ENCODE assay signal across 8 cellular contexts in genomic region chr15:41827880-41828746, GRCh38. TPM values are rescaled to one million over a fixed set of nuclear protein-coding genes. Genes with fewer than 3 reads are reported as not detected.
A peak's percentile ranks its signal among the peaks of the same experiment; 100 is the strongest.
DNase-seq lines count a peak whose midpoint lies in the region; ATAC-seq and TF ChIP-seq lines count a peak whose summit lies in the region.

JMJD7 (plus strand) TSS chr15:41828092; CDS start chr15:41828125, 33 bp downstream.

- no peak for TF ChIP-seq CTCF in mesothelial cell of epicardium (IDR thresholded peaks at IDR 0.05; ENCODE audit: unreplicated experiment)

- peak within 1 kb of the TSS; percentile 81 for H3K4me3 Mint-ChIP-seq in mesothelial cell of epicardium

- H3K27ac ChIP-seq in BLaER1 treated with 17β-estradiol and CSF1 and Interleukin-3, amounts not matched to agents 10 nM and 100 nM = peak within 1 kb of the TSS; percentile 37 to 82 (median 76); a peak in 21 of 22 replicates

- peak within 1 kb of the TSS; percentile 74 to 88 (median 84) for H3K9ac ChIP-seq in BLaER1 treated with 17β-estradiol and CSF1 and Interleukin-3, amounts not matched to agents 10 nM and 100 nM
- H3K9ac ChIP-seq in NT2/D1 (ENCODE audit: insufficient read length, low read depth) = peak within 1 kb of the TSS; percentile 92
- peak within 1 kb of the TSS; percentile 83 for H3K9ac ChIP-seq in endocrine pancreas (ENCODE audit: control insufficient read depth, insufficient read depth, low read length)

- H3K36me3 Mint-ChIP-seq in mesothelial cell of epicardium = peaks cover 8% of the 10 kb centered on the region

- peaks cover 15% of the 10 kb centered on the region for H3K4me1 Mint-ChIP-seq in mesothelial cell of epicardium

- H4K20me1 ChIP-seq in BLaER1 treated with 17β-estradiol and CSF1 and Interleukin-3, amounts not matched to agents 10 nM and 100 nM = peaks cover 9 to 71% (median 21%) of the 10 kb centered on the region in 11 experiments; a peak in 16 of 22 replicates

- peak within 1 kb of the TSS; percentile 78 to 93 (median 84) for H3K4me3 ChIP-seq in BLaER1 treated with 17β-estradiol and CSF1 and Interleukin-3, amounts not matched to agents 10 nM and 100 nM
- H3K4me3 ChIP-seq in NT2/D1 (ENCODE audit: insufficient read length, low read depth) = peak within 1 kb of the TSS; percentile 92
- H3K4me3 ChIP-seq in endocrine pancreas (ENCODE audit: control insufficient read depth, insufficient read depth, low read length) = peak within 1 kb of the TSS; percentile 92

- H3K4me2 ChIP-seq in BLaER1 treated with 17β-estradiol and CSF1 and Interleukin-3, amounts not matched to agents 10 nM and 100 nM = peak within 1 kb of the TSS; percentile 93 to 100 (median 99)

- no peaks in the 10 kb centered on the region for H3K9me3 ChIP-seq in BLaER1 treated with 17β-estradiol and CSF1 and Interleukin-3, amounts not matched to agents 10 nM and 100 nM (replicated peaks in 1 of 11)
- H3K9me3 ChIP-seq in NT2/D1 (ENCODE audit: insufficient read depth, low read length) (no peaks in the 10 kb centered on the region), endocrine pancreas (ENCODE audit: control insufficient read depth, low read length) (no peaks in the 10 kb centered on the region)

- peaks cover 0 to 13% (median 8%) of the 10 kb centered on the region in 11 experiments; a peak in 10 of 22 replicates for H3K27me3 ChIP-seq in BLaER1 treated with 17β-estradiol and CSF1 and Interleukin-3, amounts not matched to agents 10 nM and 100 nM
- H3K27me3 ChIP-seq in NT2/D1 (ENCODE audit: insufficient read depth, insufficient read length) = no peaks in the 10 kb centered on the region
- no peaks in the 10 kb centered on the region for H3K27me3 ChIP-seq in endocrine pancreas (ENCODE audit: control insufficient read depth, insufficient read depth, low read length)

- peaks cover 19 to 46% (median 28%) of the 10 kb centered on the region in 11 experiments; a peak in 20 of 22 replicates for H3K36me3 ChIP-seq in BLaER1 treated with 17β-estradiol and CSF1 and Interleukin-3, amounts not matched to agents 10 nM and 100 nM
- H3K36me3 ChIP-seq in NT2/D1 (ENCODE audit: insufficient read depth, insufficient read length, low read length) (peaks cover 50% of the 10 kb centered on the region), endocrine pancreas (ENCODE audit: control insufficient read depth, insufficient read depth, low read length) (peaks cover 4% of the 10 kb centered on the region)

- DNase-seq in HK-2 (ENCODE audit: unreplicated experiment) (peak; percentile 92), NT2/D1 (ENCODE audit: low read depth, low spot score) (peak; percentile 58), mesothelial cell of epicardium (ENCODE audit: low spot score in 2 of 2, unreplicated experiment in 2 of 2) (peak; percentile 95 to 96)
- peak; percentile 85 for DNase-seq in activated CD8-positive, alpha-beta memory T cell treated with anti-CD3 and anti-CD28 coated beads, Interleukin-2, amount 50 U/mL, for 1 hour (ENCODE audit: extremely low read depth)
- DNase-seq in stimulated activated CD8-positive, alpha-beta memory T cell treated with anti-CD3 and anti-CD28 coated beads, Interleukin-15, amount 100 ng/mL, for 24 hours (ENCODE audit: low read depth) = peak; percentile 95

- peak; percentile 78 for ATAC-seq in GM19328 (IDR thresholded peaks at IDR 0.05; ENCODE audit: unreplicated experiment)

- H3K27me3 Mint-ChIP-seq in mesothelial cell of epicardium (ENCODE audit: low read depth) = no peaks in the 10 kb centered on the region

- H3K4me1 ChIP-seq in BLaER1 treated with 17β-estradiol and CSF1 and Interleukin-3, amounts not matched to agents 10 nM and 100 nM = peaks cover 44 to 55% (median 54%) of the 10 kb centered on the region in 10 experiments
- no peaks in the 10 kb centered on the region for H3K4me1 ChIP-seq in NT2/D1 (ENCODE audit: insufficient read depth, insufficient read length)
- peaks cover 5% of the 10 kb centered on the region for H3K4me1 ChIP-seq in endocrine pancreas (ENCODE audit: control insufficient read depth, insufficient read depth, low read length)

- peak within 1 kb of the TSS; percentile 80 for H3K27ac Mint-ChIP-seq in mesothelial cell of epicardium

- no peaks in the 10 kb centered on the region for H3K9me3 Mint-ChIP-seq in mesothelial cell of epicardium

RNA-seq across cellular contexts. Expression of gene JMJD7, which starts in this region (rescaled TPM):
- total RNA-seq in mesothelial cell of epicardium = 25.9 to 27.6 TPM (median 26.7 TPM) in 3 replicates

Comparison
In these comparisons a context has a peak if more than half of its experiments do, and no peak if none do; other contexts are left out.
1. Peak in every context shown above with its lines: DNase-seq, ATAC-seq, H3K4me3 ChIP-seq and H3K27ac ChIP-seq.